Comparison of ENCODE assay signal across 23 cellular contexts in genomic region chr5:170168002-170168401, GRCh38.
"Had no signal": no experiment of that assay in that cellular context is flagged by ENCODE, and none has a peak within 500 bp of the region (broad histone marks: within the 10 kb centered on the region; RNA-seq: fewer than 3 reads in every experiment).

No MANE protein-coding gene starts in this region.

- H3K9me3 ChIP-seq: adrenal gland had no signal

- H3K27me3 ChIP-seq: adrenal gland had no signal

- DNase-seq: activated CD4-positive, alpha-beta T cell treated with anti-CD3 and anti-CD28 coated beads for 4 hours; activated CD8-positive, alpha-beta memory T cell treated with anti-CD3 and anti-CD28 coated beads, Interleukin-2, amount 50 U/mL, for 4 hours; activated CD8-positive, alpha-beta T cell treated with anti-CD3 and anti-CD28 coated beads for 36 hours; activated naive CD4-positive, alpha-beta T cell treated with anti-CD3 and anti-CD28 coated beads, Interleukin-2, amount 50 U/mL, for 16 hours; activated naive CD8-positive, alpha-beta T cell treated with anti-CD3 and anti-CD28 coated beads, Interleukin-2, amount 10 ng/mL, durations not matched to agents 7 days and 5 days; adrenal gland; anterior cingulate cortex; caudate nucleus; KG1; MV-4-11; NCI-H1092 treated with DMSO at 0.1 percent for 48 hours; NCI-H1417 treated with DMSO at 0.1 percent for 48 hours; NCI-H1694; NCI-H2029; NCI-H345; NCI-H510A; NCI-H526 treated with DMSO at 0.1 percent for 48 hours; NCI-H82; RPMI8226; SW 1271 had no signal

- H3K36me3 ChIP-seq: adrenal gland had no signal

- ATAC-seq: activated CD4-positive, CD25-positive, alpha-beta regulatory T cell treated with anti-CD3 and anti-CD28 coated beads, Interleukin-2, amount 50 U/mL, for 24 hours; activated CD8-positive, alpha-beta T cell treated with anti-CD3 and anti-CD28 coated beads for 36 hours; Right ventricle myocardium inferior had no signal

- H3K27ac ChIP-seq: adrenal gland, SK-N-MC had no signal

- H3K4me3 ChIP-seq: adrenal gland, SK-N-MC had no signal

- H3K4me1 ChIP-seq: adrenal gland had no signal
